In genomic region chr1:224933584-224933983, GRCh38 we compare ENCODE assay signal across 25 cellular contexts.
"Had no signal": no experiment of that assay in that cellular context is flagged by ENCODE, and none has a peak within 500 bp of the region (broad histone marks: within the 10 kb centered on the region; RNA-seq: fewer than 3 reads in every experiment).

No MANE protein-coding gene starts in this region.

- DNase-seq: islet precursor cell; left ventricle myocardium inferior; mesendoderm; naive B cell; ovary; retina; right cardiac atrium; stimulated activated CD4-positive, alpha-beta T cell treated with anti-CD3 and anti-CD28 coated beads, Interleukin-12 subunit alpha, Interleukin-12 subunit beta, amount 100 ng/mL, for 4 hours; stimulated activated CD4-positive, alpha-beta T cell treated with anti-CD3 and anti-CD28 coated beads, Interleukin-15, amount 100 ng/mL, for 24 hours; stimulated activated CD4-positive, alpha-beta T cell treated with anti-CD3 and anti-CD28 coated beads, Interleukin-2, amount 100 ng/mL, for 24 hours; stimulated activated CD4-positive, alpha-beta T cell treated with anti-CD3 and anti-CD28 coated beads, Interleukin-4, amount 100 ng/mL, for 1 hour; stimulated activated naive B cell treated with anti-CD40 and anti-IgM and Interleukin-4, amounts not matched to agents 10 μg/mL and 1 μg/mL and 100 μg/mL, for 72 hours; stimulated activated naive CD8-positive, alpha-beta T cell treated with anti-CD3 and anti-CD28 coated beads, Interleukin-15, Interleukin-2, amounts not matched to agents 100 U/mL and 50 U/mL, for 24 hours; stomach; testis; thyroid gland; transverse colon; upper lobe of left lung had no signal

- H3K4me3 Mint-ChIP-seq: mesothelial cell of epicardium; naive B cell; natural killer cell treated with Interleukin-12 subunit alpha and Interleukin-12 subunit beta and Interleukin-15 and Interleukin-18, amount 100 ng/mL, for 72 hours; stimulated activated naive B cell treated with anti-CD40 and anti-IgM and Interleukin-4, amounts not matched to agents 10 μg/mL and 1 μg/mL and 100 μg/mL, for 72 hours had no signal

- H3K27ac ChIP-seq: left ventricle myocardium inferior, ovary, skin epidermis, stomach, testis, thyroid gland, transverse colon, upper lobe of left lung, vagina had no signal

- H3K9me3 ChIP-seq: ovary, testis, thyroid gland had no signal

- H3K27ac Mint-ChIP-seq: mesothelial cell of epicardium; naive B cell; natural killer cell treated with Interleukin-12 subunit alpha and Interleukin-12 subunit beta and Interleukin-15 and Interleukin-18, amount 100 ng/mL, for 72 hours; progenitor cell of endocrine pancreas; stimulated activated naive B cell treated with anti-CD40 and anti-IgM and Interleukin-4, amounts not matched to agents 10 μg/mL and 1 μg/mL and 100 μg/mL, for 72 hours had no signal

- ATAC-seq: natural killer cell treated with Interleukin-12 subunit alpha and Interleukin-12 subunit beta and Interleukin-15 and Interleukin-18, amount 100 ng/mL, for 72 hours; right cardiac atrium; sciatic nerve; stimulated activated naive B cell treated with anti-CD40 and anti-IgM and Interleukin-4, amounts not matched to agents 10 μg/mL and 1 μg/mL and 100 μg/mL, for 72 hours; stimulated activated naive CD8-positive, alpha-beta T cell treated with anti-CD3 and anti-CD28 coated beads, Interleukin-15, Interleukin-2, amounts not matched to agents 100 U/mL and 50 U/mL, for 24 hours had no signal

- H3K4me1 ChIP-seq: testis, transverse colon had no signal

- H3K36me3 ChIP-seq: left ventricle myocardium inferior, ovary, stomach, thyroid gland, transverse colon, upper lobe of left lung, vagina had no signal

- H3K27me3 ChIP-seq: ovary, testis, thyroid gland, transverse colon, upper lobe of left lung, vagina had no signal

- H3K27me3 Mint-ChIP-seq: progenitor cell of endocrine pancreas had no signal

- H3K4me1 Mint-ChIP-seq: mesothelial cell of epicardium had no signal

- H3K4me3 ChIP-seq: left ventricle myocardium inferior, lung, ovary, skin epidermis, stomach, testis, thyroid gland, transverse colon, upper lobe of left lung, vagina had no signal
